ENCODE assay signal across 16 cellular contexts in the genomic region with DNA sequence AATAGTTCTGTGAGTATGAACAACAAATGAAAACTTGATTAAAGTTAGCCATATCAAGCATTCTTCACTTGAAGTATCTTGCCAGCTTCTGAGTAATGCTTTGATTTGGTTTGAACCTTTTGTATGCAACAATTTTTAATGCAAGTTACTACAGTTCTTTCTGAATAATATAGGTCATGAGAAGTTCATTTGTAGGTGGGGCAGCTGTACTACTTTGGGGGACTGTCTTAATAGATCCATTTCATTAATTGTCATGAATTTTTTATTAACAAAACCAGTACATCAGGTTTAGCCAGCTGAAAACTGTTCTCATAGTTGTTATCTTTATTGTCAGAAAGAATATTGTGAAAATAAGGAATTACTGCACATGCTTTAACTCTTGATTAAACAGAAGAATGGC.
DNase-seq lines count a peak whose midpoint lies in the region; ATAC-seq, FAIRE-seq and TF ChIP-seq lines count a peak whose summit lies in the region.
"Had no signal": no experiment of that assay in that cellular context is flagged by ENCODE, and none has a peak within 500 bp of the region (broad histone marks: within the 10 kb centered on the region; RNA-seq: fewer than 3 reads in every experiment).

No MANE protein-coding gene starts in this region.

- H3K9ac ChIP-seq in astrocyte (ENCODE audit: low read length) (no peak overlapping the region), keratinocyte (ENCODE audit: control insufficient read depth, extremely low read depth, insufficient read depth, low read length) (no peak overlapping the region)

- no peaks in the 10 kb centered on the region for H4K20me1 ChIP-seq in astrocyte (ENCODE audit: insufficient read depth, low read length)
- H4K20me1 ChIP-seq in keratinocyte (ENCODE audit: control insufficient read depth, extremely low read depth, insufficient read depth, low read length): no peaks in the 10 kb centered on the region

- no peaks in the 10 kb centered on the region for H3K36me3 Mint-ChIP-seq in astrocyte (ENCODE audit: low read depth, unreplicated experiment)
- H3K36me3 Mint-ChIP-seq: CD14-positive monocyte; CD8-positive, alpha-beta T cell had no signal

- H3K79me2 ChIP-seq in astrocyte (ENCODE audit: insufficient read depth, low read length) (no peaks in the 10 kb centered on the region), keratinocyte (ENCODE audit: control insufficient read depth, insufficient read depth, low read length) (no peaks in the 10 kb centered on the region)

- no peak overlapping the region for H3K4me3 ChIP-seq in astrocyte (ENCODE audit: insufficient read depth, low read depth, low read length)
- no peak overlapping the region for H3K4me3 ChIP-seq in keratinocyte (ENCODE audit: control insufficient read depth in 2 of 3, extremely low read depth in 1 of 3, insufficient read depth in 2 of 3, low read depth in 1 of 3, low read length in 3 of 3)
- H3K4me3 ChIP-seq: A549 had no signal

- H3K4me1 Mint-ChIP-seq in astrocyte (ENCODE audit: low read depth, unreplicated experiment): no peaks in the 10 kb centered on the region
- H3K4me1 Mint-ChIP-seq: CD14-positive monocyte had no signal

- no peaks in the 10 kb centered on the region for H3K9me1 ChIP-seq in keratinocyte (ENCODE audit: control insufficient read depth, extremely low read depth, insufficient read depth, low read length)

- H3K4me1 ChIP-seq in astrocyte (ENCODE audit: insufficient read depth, low read length) (no peaks in the 10 kb centered on the region), keratinocyte (ENCODE audit: control insufficient read depth, extremely low read depth, insufficient read depth, low read length) (peaks cover 31% of the 10 kb centered on the region)
- H3K4me1 ChIP-seq: A549 had no signal

- no peaks in the 10 kb centered on the region for H3K9me3 Mint-ChIP-seq in astrocyte (ENCODE audit: unreplicated experiment)
- H3K9me3 Mint-ChIP-seq: HFFc6 had no signal

- dilution Hi-C loops in keratinocyte (cut with MboI; ENCODE audit: extremely low pct_ligation_motif_present, low sequenced_read_pairs): no loop called here

- no peak for TF ChIP-seq CTCF in astrocyte (IDR thresholded peaks at IDR 0.05; ENCODE audit: insufficient read depth, low read depth, low read length)
- no peak for TF ChIP-seq CTCF in keratinocyte (optimal IDR thresholded peaks at IDR 0.05 in 1 of 3, IDR thresholded peaks at IDR 0.05 in 1 of 3, conservative IDR thresholded peaks at IDR 0.05 in 1 of 3; ENCODE audit: extremely low read depth in 1 of 3, insufficient read depth in 2 of 3, low read length in 3 of 3)

- no peak overlapping the region for H3K4me2 ChIP-seq in astrocyte (ENCODE audit: low read length)
- H3K4me2 ChIP-seq in keratinocyte (ENCODE audit: control insufficient read depth, extremely low read depth, insufficient read depth, low read depth, low read length): peak overlapping the region; percentile 22
- H3K4me2 ChIP-seq: A549 had no signal

- H3K36me3 ChIP-seq in astrocyte (ENCODE audit: insufficient read depth, low read length) (no peaks in the 10 kb centered on the region), keratinocyte (ENCODE audit: control insufficient read depth in 2 of 2, extremely low read depth in 1 of 2, insufficient read depth in 2 of 2, low read length in 2 of 2) (no peaks in the 10 kb centered on the region)

- DNase-seq in astrocyte (ENCODE audit: low read depth): peak; percentile 29
- peak; percentile 18 for DNase-seq in epithelial cell of prostate (ENCODE audit: low read depth, low spot score)
- DNase-seq in keratinocyte (ENCODE audit: low read depth, low spot score): no peak
- no peak for DNase-seq in NCI-H2196 (lab: John Stamatoyannopoulos, UW; ENCODE audit: unreplicated experiment)
- DNase-seq in superior temporal gyrus (ENCODE audit: extremely low spot score): no peak
- DNase-seq in amniotic stem cell (lab: John Stamatoyannopoulos, UW): no peak
- DNase-seq: CD8-positive, alpha-beta T cell; COR-L47; DND-41; GF-D8; HCEC 1CT; HFFc6 had no signal

- H3K27me3 Mint-ChIP-seq in astrocyte (ENCODE audit: low read depth, unreplicated experiment): no peaks in the 10 kb centered on the region

- no peak for ATAC-seq in SK-N-SH treated with all-trans-retinoic acid at 6 μM for 48 hours
- ATAC-seq: A549; CD8-positive, alpha-beta T cell had no signal

- no peak overlapping the region for H3K27ac ChIP-seq in astrocyte (ENCODE audit: low read depth, low read length)
- no peak overlapping the region for H3K27ac ChIP-seq in epithelial cell of prostate
- H3K27ac ChIP-seq in keratinocyte (ENCODE audit: control insufficient read depth, insufficient read depth, low read length): no peak overlapping the region
- H3K27ac ChIP-seq: A549 had no signal

- H3K4me3 Mint-ChIP-seq in astrocyte (ENCODE audit: unreplicated experiment): no peak overlapping the region
- H3K4me3 Mint-ChIP-seq: CD14-positive monocyte; CD8-positive, alpha-beta T cell; HFFc6 had no signal

- no peak overlapping the region for H2AFZ ChIP-seq in astrocyte (ENCODE audit: low read depth, low read length)
- no peak overlapping the region for H2AFZ ChIP-seq in keratinocyte (ENCODE audit: control insufficient read depth, low read length)

- H3K9me3 ChIP-seq in astrocyte (ENCODE audit: insufficient read depth, low read depth, low read length) (no peaks in the 10 kb centered on the region), keratinocyte (ENCODE audit: control insufficient read depth, low read depth, low read length) (no peaks in the 10 kb centered on the region)
- H3K9me3 ChIP-seq: A549 had no signal

- no peak overlapping the region for H3K27ac Mint-ChIP-seq in astrocyte (ENCODE audit: unreplicated experiment)
- H3K27ac Mint-ChIP-seq: CD14-positive monocyte; CD8-positive, alpha-beta T cell; HFFc6 had no signal

- H3K27me3 ChIP-seq in astrocyte (ENCODE audit: insufficient read depth, low read length) (no peaks in the 10 kb centered on the region), keratinocyte (ENCODE audit: control insufficient read depth, extremely low read depth, insufficient read depth, low read length) (no peaks in the 10 kb centered on the region)

- FAIRE-seq in astrocyte (lab: Jason Lieb, UNC) (no peak), keratinocyte (lab: Jason Lieb, UNC) (peak; percentile 13)
- FAIRE-seq: A549, GM19239 had no signal

TF ChIP-seq in SK-N-SH treated with all-trans-retinoic acid at 6 μM for 48 hours, 23 proteins besides CTCF, POLR2A, EP300 and RAD21:
- TF ChIP-seq ESRRG (CRISPR knock-in tag; IDR thresholded peaks at IDR 0.05): no peak
- no peak for TF ChIP-seq RARB (CRISPR knock-in tag; IDR thresholded peaks at IDR 0.05)
- no peak for TF ChIP-seq GLIS3 (CRISPR knock-in tag; IDR thresholded peaks at IDR 0.05)
- no peak for TF ChIP-seq PPARA (CRISPR knock-in tag; IDR thresholded peaks at IDR 0.05; ENCODE audit: borderline replicate concordance)
- no peak for TF ChIP-seq ZNF70 (CRISPR knock-in tag; IDR thresholded peaks at IDR 0.05)
- no peak for TF ChIP-seq TCF4 (CRISPR knock-in tag; IDR thresholded peaks at IDR 0.05; ENCODE audit: borderline replicate concordance)
- no peak for TF ChIP-seq ZNF8 (CRISPR knock-in tag; IDR thresholded peaks at IDR 0.05)
- TF ChIP-seq OSR1 (CRISPR knock-in tag; IDR thresholded peaks at IDR 0.05): no peak
- TF ChIP-seq ISL1 (CRISPR knock-in tag; IDR thresholded peaks at IDR 0.05): no peak
- TF ChIP-seq, protein P1, sequence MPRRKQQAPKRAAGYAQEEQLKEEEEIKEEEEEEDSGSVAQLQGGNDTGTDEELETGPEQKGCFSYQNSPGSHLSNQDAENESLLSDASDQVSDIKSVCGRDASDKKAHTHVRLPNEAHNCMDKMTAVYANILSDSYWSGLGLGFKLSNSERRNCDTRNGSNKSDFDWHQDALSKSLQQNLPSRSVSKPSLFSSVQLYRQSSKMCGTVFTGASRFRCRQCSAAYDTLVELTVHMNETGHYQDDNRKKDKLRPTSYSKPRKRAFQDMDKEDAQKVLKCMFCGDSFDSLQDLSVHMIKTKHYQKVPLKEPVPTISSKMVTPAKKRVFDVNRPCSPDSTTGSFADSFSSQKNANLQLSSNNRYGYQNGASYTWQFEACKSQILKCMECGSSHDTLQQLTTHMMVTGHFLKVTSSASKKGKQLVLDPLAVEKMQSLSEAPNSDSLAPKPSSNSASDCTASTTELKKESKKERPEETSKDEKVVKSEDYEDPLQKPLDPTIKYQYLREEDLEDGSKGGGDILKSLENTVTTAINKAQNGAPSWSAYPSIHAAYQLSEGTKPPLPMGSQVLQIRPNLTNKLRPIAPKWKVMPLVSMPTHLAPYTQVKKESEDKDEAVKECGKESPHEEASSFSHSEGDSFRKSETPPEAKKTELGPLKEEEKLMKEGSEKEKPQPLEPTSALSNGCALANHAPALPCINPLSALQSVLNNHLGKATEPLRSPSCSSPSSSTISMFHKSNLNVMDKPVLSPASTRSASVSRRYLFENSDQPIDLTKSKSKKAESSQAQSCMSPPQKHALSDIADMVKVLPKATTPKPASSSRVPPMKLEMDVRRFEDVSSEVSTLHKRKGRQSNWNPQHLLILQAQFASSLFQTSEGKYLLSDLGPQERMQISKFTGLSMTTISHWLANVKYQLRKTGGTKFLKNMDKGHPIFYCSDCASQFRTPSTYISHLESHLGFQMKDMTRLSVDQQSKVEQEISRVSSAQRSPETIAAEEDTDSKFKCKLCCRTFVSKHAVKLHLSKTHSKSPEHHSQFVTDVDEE (CRISPR knock-in tag; IDR thresholded peaks at IDR 0.05): no peak
- TF ChIP-seq SNAI2 (CRISPR knock-in tag; IDR thresholded peaks at IDR 0.05): no peak

Comparison
In these comparisons a context has a peak if more than half of its experiments do, and no peak if none do; other contexts are left out.
1. DNase-seq: peak in astrocyte (single experiment) and epithelial cell of prostate (single experiment); none in keratinocyte (single experiment), NCI-H2196 (single experiment), superior temporal gyrus (single experiment) and amniotic stem cell (single experiment).